In the genomic region with DNA sequence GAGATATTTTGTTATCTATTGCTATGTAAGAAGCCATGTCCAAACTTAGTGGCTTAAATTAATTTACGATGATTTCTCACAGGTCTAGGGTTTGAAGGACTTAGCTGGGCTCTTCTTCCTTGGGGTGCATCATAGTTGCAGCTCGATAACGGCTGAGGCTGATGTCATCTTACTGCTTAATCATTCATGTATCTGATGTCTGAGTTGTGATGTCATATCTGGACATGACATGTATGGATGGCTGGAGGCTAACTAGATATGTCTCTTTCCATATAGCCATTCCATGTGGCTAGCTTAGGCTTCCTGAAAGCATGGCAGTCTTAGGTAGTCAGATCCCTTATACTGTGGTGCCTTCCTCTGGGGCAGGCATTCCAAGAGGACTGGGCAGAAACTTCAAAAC, we compare ENCODE assay signal across 16 cellular contexts.
DNase-seq lines count a peak whose midpoint lies in the region; ATAC-seq and TF ChIP-seq lines count a peak whose summit lies in the region.
"Had no signal": no experiment of that assay in that cellular context is flagged by ENCODE, and none has a peak within 500 bp of the region (broad histone marks: within the 10 kb centered on the region; RNA-seq: fewer than 3 reads in every experiment).

No MANE protein-coding gene starts in this region.

- CTCF ChIA-PET in activated naive CD4-positive, alpha-beta T cell treated with anti-CD3 and anti-CD28 coated beads, Interleukin-2, amount 10 ng/mL, durations not matched to agents 7 days and 5 days (lab: Charles Lee), result no interaction called here

- no peak for DNase-seq in activated naive CD4-positive, alpha-beta T cell treated with anti-CD3 and anti-CD28 coated beads, Interleukin-2, amount 10 ng/mL, durations not matched to agents 7 days and 5 days
- peak; percentile 11 for DNase-seq in RKO (ENCODE audit: low spot score)
- DNase-seq in nephron progenitor cell, result no peak
- DNase-seq: Caco-2; CD4-positive, CD25-positive, alpha-beta regulatory T cell; CD8-positive, alpha-beta T cell; DMS153; DND-41; GM23248; H9; HFFc6 had no signal

- no peaks in the 10 kb centered on the region for H3K4me1 Mint-ChIP-seq in activated naive CD4-positive, alpha-beta T cell treated with anti-CD3 and anti-CD28 coated beads, Interleukin-2, amount 50 U/mL, for 24 hours
- no peaks in the 10 kb centered on the region for H3K4me1 Mint-ChIP-seq in activated naive CD4-positive, alpha-beta T cell treated with anti-CD3 and anti-CD28 coated beads, Interleukin-2, amount 10 ng/mL, durations not matched to agents 7 days and 5 days
- peaks cover 18% of the 10 kb centered on the region for H3K4me1 Mint-ChIP-seq in nephron progenitor cell
- H3K4me1 Mint-ChIP-seq: B cell; CD4-positive, CD25-positive, alpha-beta regulatory T cell had no signal

- H3K4me3 Mint-ChIP-seq in activated naive CD4-positive, alpha-beta T cell treated with anti-CD3 and anti-CD28 coated beads, Interleukin-2, amount 50 U/mL, for 24 hours, result no peak overlapping the region
- H3K4me3 Mint-ChIP-seq in activated naive CD4-positive, alpha-beta T cell treated with anti-CD3 and anti-CD28 coated beads, Interleukin-2, amount 10 ng/mL, durations not matched to agents 7 days and 5 days, result no peak overlapping the region
- no peak overlapping the region for H3K4me3 Mint-ChIP-seq in nephron progenitor cell
- H3K4me3 Mint-ChIP-seq: B cell; CD4-positive, CD25-positive, alpha-beta regulatory T cell; CD8-positive, alpha-beta T cell; H9; HFFc6 had no signal

- peaks cover 18% of the 10 kb centered on the region for H3K27me3 Mint-ChIP-seq in activated naive CD4-positive, alpha-beta T cell treated with anti-CD3 and anti-CD28 coated beads, Interleukin-2, amount 50 U/mL, for 24 hours
- no peaks in the 10 kb centered on the region for H3K27me3 Mint-ChIP-seq in activated naive CD4-positive, alpha-beta T cell treated with anti-CD3 and anti-CD28 coated beads, Interleukin-2, amount 10 ng/mL, durations not matched to agents 7 days and 5 days
- no peaks in the 10 kb centered on the region for H3K27me3 Mint-ChIP-seq in nephron progenitor cell (ENCODE audit: low read depth, poor library complexity)
- H3K27me3 Mint-ChIP-seq: CD4-positive, CD25-positive, alpha-beta regulatory T cell had no signal

- ATAC-seq in HG02571 (IDR thresholded peaks at IDR 0.05; ENCODE audit: unreplicated experiment) (no peak), GM18502 (IDR thresholded peaks at IDR 0.05; ENCODE audit: poor library complexity, unreplicated experiment) (no peak)
- ATAC-seq: CD8-positive, alpha-beta T cell; HCT116 had no signal

- TF ChIP-seq CTCF in nephron progenitor cell (IDR thresholded peaks at IDR 0.05), result no peak

- peak overlapping the region; percentile 23 for H3K27ac Mint-ChIP-seq in activated naive CD4-positive, alpha-beta T cell treated with anti-CD3 and anti-CD28 coated beads, Interleukin-2, amount 50 U/mL, for 24 hours
- H3K27ac Mint-ChIP-seq in activated naive CD4-positive, alpha-beta T cell treated with anti-CD3 and anti-CD28 coated beads, Interleukin-2, amount 10 ng/mL, durations not matched to agents 7 days and 5 days, result no peak overlapping the region
- H3K27ac Mint-ChIP-seq in nephron progenitor cell, result peak overlapping the region; percentile 84
- H3K27ac Mint-ChIP-seq: B cell; CD4-positive, CD25-positive, alpha-beta regulatory T cell; CD8-positive, alpha-beta T cell; H9; HFFc6 had no signal

- H3K36me3 Mint-ChIP-seq in activated naive CD4-positive, alpha-beta T cell treated with anti-CD3 and anti-CD28 coated beads, Interleukin-2, amount 50 U/mL, for 24 hours, result no peaks in the 10 kb centered on the region
- no peaks in the 10 kb centered on the region for H3K36me3 Mint-ChIP-seq in activated naive CD4-positive, alpha-beta T cell treated with anti-CD3 and anti-CD28 coated beads, Interleukin-2, amount 10 ng/mL, durations not matched to agents 7 days and 5 days
- H3K36me3 Mint-ChIP-seq in nephron progenitor cell (ENCODE audit: low read depth), result peaks cover 40% of the 10 kb centered on the region
- H3K36me3 Mint-ChIP-seq: CD4-positive, CD25-positive, alpha-beta regulatory T cell; CD8-positive, alpha-beta T cell had no signal

- H3K9me3 Mint-ChIP-seq in activated naive CD4-positive, alpha-beta T cell treated with anti-CD3 and anti-CD28 coated beads, Interleukin-2, amount 50 U/mL, for 24 hours, result no peaks in the 10 kb centered on the region
- no peaks in the 10 kb centered on the region for H3K9me3 Mint-ChIP-seq in activated naive CD4-positive, alpha-beta T cell treated with anti-CD3 and anti-CD28 coated beads, Interleukin-2, amount 10 ng/mL, durations not matched to agents 7 days and 5 days
- H3K9me3 Mint-ChIP-seq in nephron progenitor cell, result peaks cover 34% of the 10 kb centered on the region
- H3K9me3 Mint-ChIP-seq: CD8-positive, alpha-beta T cell had no signal
